ENCODE assay signal across 20 cellular contexts in the genomic region with DNA sequence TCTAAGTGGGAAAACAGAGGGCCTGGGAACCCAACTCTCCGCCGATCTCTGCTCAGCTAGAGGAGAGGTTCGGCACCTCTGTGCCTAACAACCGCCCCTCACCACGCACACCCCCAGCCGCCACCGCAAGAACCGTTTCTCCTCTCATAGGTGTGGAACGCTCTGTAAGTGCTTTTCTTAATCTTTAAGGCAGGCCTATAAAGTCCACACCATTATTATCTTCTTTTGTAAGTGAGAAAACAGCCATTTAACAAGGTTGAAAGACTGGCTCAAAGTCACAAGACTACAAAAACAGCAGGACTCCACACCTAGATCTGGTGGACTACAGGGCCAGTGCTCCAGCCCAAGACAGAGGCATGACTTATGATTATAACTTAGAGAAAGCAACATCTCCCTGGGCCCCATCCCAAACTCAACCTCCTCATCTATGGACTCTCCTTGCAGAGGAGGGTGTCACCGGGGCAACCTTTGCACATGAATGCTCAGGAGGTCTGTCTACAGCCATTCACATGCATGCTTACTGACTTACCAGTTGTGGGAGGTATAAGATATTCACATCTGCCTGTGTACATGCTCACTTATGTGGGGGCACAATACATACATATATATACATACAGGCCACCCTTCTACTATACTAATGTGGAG. TPM values are rescaled to one million over a fixed set of nuclear protein-coding genes. Genes with fewer than 3 reads are reported as not detected.
DNase-seq lines count a peak whose midpoint lies in the region; ATAC-seq, FAIRE-seq and TF ChIP-seq lines count a peak whose summit lies in the region.
"Had no signal": no experiment of that assay in that cellular context is flagged by ENCODE, and none has a peak within 500 bp of the region (broad histone marks: within the 10 kb centered on the region; RNA-seq: fewer than 3 reads in every experiment).

No MANE protein-coding gene starts in this region.

- H3K9ac ChIP-seq in duodenal mucosa (ENCODE audit: low read depth in 1 of 2, low read length in 2 of 2): no peak overlapping the region
- no peak overlapping the region for H3K9ac ChIP-seq in muscle layer of colon (ENCODE audit: low read length)
- H3K9ac ChIP-seq: BLaER1 had no signal

- H3K27me3 ChIP-seq in H7 (ENCODE audit: control insufficient read depth, insufficient read depth, low read length): peaks cover 100% of the 10 kb centered on the region
- H3K27me3 ChIP-seq in duodenal mucosa (ENCODE audit: control insufficient read depth in 1 of 2, insufficient read depth in 2 of 2, low read length in 2 of 2): peaks cover 82 to 94% of the 10 kb centered on the region in 2 donors
- H3K27me3 ChIP-seq in muscle layer of colon (ENCODE audit: control insufficient read depth in 1 of 2, insufficient read depth in 2 of 2, low read length in 2 of 2): peaks cover 0 to 6% of the 10 kb centered on the region in 2 donors
- peaks cover 0 to 100% (median 59%) of the 10 kb centered on the region in 7 donors for H3K27me3 ChIP-seq in spleen (replicated peaks in 1 of 7)

- no peak for ATAC-seq in GM18867 (IDR thresholded peaks at IDR 0.05; ENCODE audit: unreplicated experiment)
- ATAC-seq: Panc1 had no signal

- FAIRE-seq in HTR-8/SVneo (lab: Jason Lieb, UNC): no peak
- FAIRE-seq: A204.1, GM12891 had no signal

- H3K27ac ChIP-seq in duodenal mucosa (ENCODE audit: low read depth, low read length): peak overlapping the region; percentile 41
- H3K27ac ChIP-seq in muscle layer of colon (ENCODE audit: low read depth, low read length): peak overlapping the region; percentile 65
- H3K27ac ChIP-seq in spleen: peak overlapping the region; percentile 64 to 95 (median 86)
- H3K27ac ChIP-seq: BLaER1 had no signal

- TF ChIP-seq POLR2A in spleen (IDR thresholded peaks at IDR 0.05): no peak

- intact Hi-C loops in spleen (cut with DNase I; ENCODE audit: low total_unique reads): no loop called here
- intact Hi-C loops in posterior vena cava (cut with DNase I): no loop called here

- H3K4me3 ChIP-seq in H7 (ENCODE audit: insufficient read depth, low read depth, low read length): no peak overlapping the region
- H3K4me3 ChIP-seq in duodenal mucosa (ENCODE audit: low read depth in 1 of 2, low read length in 2 of 2): no peak overlapping the region
- no peak overlapping the region for H3K4me3 ChIP-seq in muscle layer of colon (ENCODE audit: low read depth in 1 of 2, low read length in 2 of 2)
- peak overlapping the region in 2 of 8 donors; percentile 36 to 62 for H3K4me3 ChIP-seq in spleen
- H3K4me3 ChIP-seq: BLaER1 had no signal

- H3K4me1 ChIP-seq in duodenal mucosa (ENCODE audit: control insufficient read depth in 1 of 2, insufficient read depth in 2 of 2, low read length in 2 of 2): peaks cover 3 to 11% of the 10 kb centered on the region in 2 donors
- H3K4me1 ChIP-seq in muscle layer of colon (ENCODE audit: insufficient read depth, low read length): peaks cover 50% of the 10 kb centered on the region
- H3K4me1 ChIP-seq in spleen: peaks cover 5 to 100% (median 62%) of the 10 kb centered on the region in 6 donors
- H3K4me1 ChIP-seq: BLaER1 had no signal

- TF ChIP-seq CTCF in spleen (IDR thresholded peaks at IDR 0.05 in 8 of 11, conservative IDR thresholded peaks at IDR 0.05 in 3 of 11): no peak

- no peaks in the 10 kb centered on the region for H3K36me3 ChIP-seq in H7 (replicated peaks; ENCODE audit: control insufficient read depth, insufficient read depth, low read length)
- H3K36me3 ChIP-seq in duodenal mucosa (ENCODE audit: control insufficient read depth in 1 of 2, insufficient read depth in 2 of 2, low read length in 2 of 2): no peaks in the 10 kb centered on the region
- no peaks in the 10 kb centered on the region for H3K36me3 ChIP-seq in muscle layer of colon (ENCODE audit: insufficient read depth, low read length)
- no peaks in the 10 kb centered on the region for H3K36me3 ChIP-seq in spleen
- H3K36me3 ChIP-seq: BLaER1 had no signal

- WGBS in spleen, 5 donors: 56 to 89% (median 79%) methylated on average over 10 of the region's 10 CpGs

- H3K9me3 ChIP-seq in duodenal mucosa (ENCODE audit: control insufficient read depth in 1 of 2, low read length in 2 of 2) (no peaks in the 10 kb centered on the region), muscle layer of colon (ENCODE audit: low read length) (no peaks in the 10 kb centered on the region), spleen (no peaks in the 10 kb centered on the region)

- DNase-seq in H7 (peak; percentile 51), spleen (no peak), HTR-8/SVneo (ENCODE audit: insufficient read length, low spot score) (no peak), posterior vena cava (ENCODE audit: low spot score) (no peak)
- DNase-seq: CD4-positive, alpha-beta memory T cell; DMS153; EL; HCEC 1CT; MM.1S; NCI-H1092 treated with DMSO at 0.1 percent for 48 hours; NCI-H1694; Right ventricle myocardium superior had no signal

RNA-seq across cellular contexts. Expression of a gene that starts 7.9 kb away (rescaled TPM):
- not detected in 2 replicates for total RNA-seq in H7 (2014; rRNA removed; shearing (Covaris generic))
- 10 to 100 TPM; 27.4 to 69.1 (median 38.7) TPM for total RNA-seq in spleen
- polyA plus RNA-seq in spleen: 10 to 100 TPM; 10.8 to 29.3 (median 11.4) TPM
- not detected for total RNA-seq in posterior vena cava
- total RNA-seq: CD4-positive, alpha-beta memory T cell; LHCN-M2; Right ventricle myocardium superior had no signal

Comparison
In these comparisons a context has a peak if more than half of its experiments do, and no peak if none do; other contexts are left out.
1. RNA of a gene that starts 7.9 kb away (total RNA-seq): 27.4 to 69.1 TPM in spleen; not detected in H7 and not detected in posterior vena cava; every median in the first group is over 10 times any median in the second.
2. Peak in every context shown above with its lines, with median percentiles within 50 percentile points of each other: H3K27ac ChIP-seq.